Comparison of ENCODE assay signal across 24 cellular contexts in the genomic region with DNA sequence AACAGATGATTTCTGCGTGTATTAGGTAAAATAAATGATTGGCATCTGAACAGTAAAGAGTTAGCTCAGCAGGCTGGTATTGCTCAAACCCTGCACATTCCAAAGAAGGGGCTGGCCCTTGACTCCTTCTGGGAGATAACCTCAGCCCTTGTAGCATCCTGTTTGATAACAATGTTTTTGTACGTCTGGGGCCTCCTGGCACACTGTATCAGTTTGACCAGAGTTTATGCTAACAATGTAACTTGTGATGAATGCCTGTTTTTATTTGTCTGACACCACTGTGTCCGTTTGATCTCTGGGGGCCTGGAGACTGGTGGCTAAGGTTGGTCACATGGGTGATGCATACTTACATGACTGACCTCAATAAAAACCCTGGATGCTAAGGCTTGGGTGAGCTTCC. TPM values are rescaled to one million over a fixed set of nuclear protein-coding genes. Genes with fewer than 3 reads are reported as not detected.
A peak's percentile ranks its signal among the peaks of the same experiment; 100 is the strongest.
DNase-seq lines count a peak whose midpoint lies in the region; ATAC-seq and TF ChIP-seq lines count a peak whose summit lies in the region.
"Had no signal": no experiment of that assay in that cellular context is flagged by ENCODE, and none has a peak within 500 bp of the region (broad histone marks: within the 10 kb centered on the region; RNA-seq: fewer than 3 reads in every experiment).

No MANE protein-coding gene starts in this region.

- no peak overlapping the region for H3K4me3 ChIP-seq in mesodermal cell (ENCODE audit: extremely low read depth, insufficient read depth, low read length, poor library complexity, severe bottlenecking)
- H3K4me3 ChIP-seq: left lung, SK-N-MC, tibial nerve had no signal

- H3K27me3 Mint-ChIP-seq in type B pancreatic cell = peaks cover 27% of the 10 kb centered on the region

- in situ Hi-C loops in Caki2 (cut with HindIII; ENCODE audit: low pct_unique_long_range_greater_than_20kb, low sequenced_read_pairs) = no loop called here

- no peaks in the 10 kb centered on the region for H3K36me3 Mint-ChIP-seq in type B pancreatic cell
- H3K36me3 Mint-ChIP-seq: mesothelial cell of epicardium had no signal

- H3K9me3 ChIP-seq in mesodermal cell (ENCODE audit: control insufficient read depth, low read length) = no peaks in the 10 kb centered on the region
- H3K9me3 ChIP-seq: left lung, tibial nerve had no signal

- peaks cover 17% of the 10 kb centered on the region for H3K4me1 Mint-ChIP-seq in type B pancreatic cell (ENCODE audit: unreplicated experiment)
- H3K4me1 Mint-ChIP-seq: T-helper 17 cell had no signal

- peak; percentile 64 for DNase-seq in Caki2 (ENCODE audit: low read depth)
- DNase-seq in SK-N-DZ (ENCODE audit: low spot score) = peak; percentile 35
- DNase-seq in dermis blood vessel endothelial cell = peak; percentile 95
- DNase-seq in NCI-H2107 (lab: John Stamatoyannopoulos, UW) = no peak
- no peak for DNase-seq in type B pancreatic cell (ENCODE audit: extremely low spot score, unreplicated experiment)
- no peak for DNase-seq in omental fat pad (ENCODE audit: low spot score)
- DNase-seq: activated CD4-positive, alpha-beta memory T cell treated with anti-CD3 and anti-CD28 coated beads, Interleukin-2, amount 10 ng/mL, durations not matched to agents 7 days and 5 days; activated CD8-positive, alpha-beta memory T cell treated with anti-CD3 and anti-CD28 coated beads, Interleukin-2, amount 50 U/mL, for 4 hours; activated naive CD4-positive, alpha-beta T cell treated with Interleukin-2 at 50 U/mL for 16 hours; C1 segment of cervical spinal cord; Calu3; DMS79 treated with DMSO at 0.1 percent for 48 hours; GDM1; glutamatergic neuron; IMR-90; left lung; NCI-H510A; stimulated activated CD4-positive, alpha-beta T cell treated with anti-CD3 and anti-CD28 coated beads, Interleukin-4, amount 100 ng/mL, for 1 hour; T-helper 17 cell had no signal

- no peaks in the 10 kb centered on the region for H3K9me3 Mint-ChIP-seq in type B pancreatic cell
- H3K9me3 Mint-ChIP-seq: activated CD4-positive, alpha-beta memory T cell treated with anti-CD3 and anti-CD28 coated beads, Interleukin-2, amount 10 ng/mL, durations not matched to agents 7 days and 5 days; mesothelial cell of epicardium had no signal

- H3K27ac Mint-ChIP-seq in type B pancreatic cell = no peak overlapping the region
- H3K27ac Mint-ChIP-seq: activated CD4-positive, alpha-beta memory T cell treated with anti-CD3 and anti-CD28 coated beads, Interleukin-2, amount 10 ng/mL, durations not matched to agents 7 days and 5 days; mesothelial cell of epicardium; T-helper 17 cell had no signal

- H3K27ac ChIP-seq in mesodermal cell (ENCODE audit: low read depth, low read length, severe bottlenecking) = peak overlapping the region; percentile 49
- H3K27ac ChIP-seq: left lung, SK-N-MC, tibial nerve had no signal

- H3K36me3 ChIP-seq in mesodermal cell (ENCODE audit: control insufficient read depth, insufficient read depth, low read length) = no peaks in the 10 kb centered on the region
- H3K36me3 ChIP-seq: left lung, tibial nerve had no signal

- TF ChIP-seq CTCF in type B pancreatic cell (conservative IDR thresholded peaks at IDR 0.05) (no peak), omental fat pad (IDR thresholded peaks at IDR 0.05) (no peak)

- WGBS in mesodermal cell (ENCODE audit: insufficient coverage in 2 of 2), 2 experiments = 67 to 88% methylated on average over 1 of the region's 3 CpGs

- H3K4me3 Mint-ChIP-seq in type B pancreatic cell = no peak overlapping the region
- H3K4me3 Mint-ChIP-seq: activated CD4-positive, alpha-beta memory T cell treated with anti-CD3 and anti-CD28 coated beads, Interleukin-2, amount 10 ng/mL, durations not matched to agents 7 days and 5 days; mesothelial cell of epicardium; T-helper 17 cell had no signal

- H3K4me1 ChIP-seq in mesodermal cell (ENCODE audit: control insufficient read depth, insufficient read depth, low read length, poor library complexity, severe bottlenecking) = peaks cover 25% of the 10 kb centered on the region
- H3K4me1 ChIP-seq: left lung, tibial nerve had no signal

- no peak for ATAC-seq in omental fat pad (ENCODE audit: low FRiP score)
- ATAC-seq: HCT116, left lung, T-helper 17 cell had no signal

RNA-seq across cellular contexts. Expression of gene NDRG4, which starts 43.8 kb away (rescaled TPM):
- total RNA-seq in Caki2 (2014; rRNA removed; shearing (Covaris generic); ENCODE audit: low replicate concordance) = 72.1 and 115 TPM in 2 replicates
- 142 and 156 TPM in 2 replicates for polyA plus RNA-seq in SK-N-DZ (2014; cell fraction: cytosol; rRNA removed)
- 256 and 322 TPM in 2 replicates for polyA plus RNA-seq in SK-N-DZ (2014; cell fraction: nucleus; rRNA removed)
- total RNA-seq in dermis blood vessel endothelial cell (62.6 and 89.0 TPM in 2 replicates), type B pancreatic cell (ENCODE audit: low replicate concordance) (23.7 and 42.9 TPM in 2 replicates), omental fat pad (10 to 100 TPM in 3 of 4 donors, 1 to 10 TPM in 1; 9.5 to 47.0 (median 21.3) TPM)
- polyA plus RNA-seq in mesodermal cell (2013, experiment 1 of 2) = 37.8 TPM
- 31.6 TPM for polyA plus RNA-seq in mesodermal cell (2013, experiment 2 of 2)

RNA-seq across cellular contexts. Expression of gene SETD6, which starts 59.1 kb away (rescaled TPM):
- 17.8 and 26.2 TPM in 2 replicates for total RNA-seq in Caki2 (2014; rRNA removed; shearing (Covaris generic); ENCODE audit: low replicate concordance)
- polyA plus RNA-seq in SK-N-DZ (2014; cell fraction: cytosol; rRNA removed) = 39.1 and 40.9 TPM in 2 replicates
- polyA plus RNA-seq in SK-N-DZ (2014; cell fraction: nucleus; rRNA removed) = 179 and 180 TPM in 2 replicates
- total RNA-seq in dermis blood vessel endothelial cell (9.4 and 21.4 TPM in 2 replicates), type B pancreatic cell (ENCODE audit: low replicate concordance) (32.6 and 36.5 TPM in 2 replicates), omental fat pad (10 to 100 TPM; 16.0 to 37.2 (median 19.0) TPM)
- 9.5 TPM for polyA plus RNA-seq in mesodermal cell (2013, experiment 1 of 2)
- 7.8 TPM for polyA plus RNA-seq in mesodermal cell (2013, experiment 2 of 2)

Comparison
In these comparisons a context has a peak if more than half of its experiments do, and no peak if none do; other contexts are left out.
1. DNase-seq: peak in Caki2 (single experiment), SK-N-DZ (single experiment) and dermis blood vessel endothelial cell (single experiment); none in NCI-H2107 (single experiment), type B pancreatic cell (single experiment) and omental fat pad (single experiment).